In genomic region chr7:12458520-12459131, GRCh38 we compare ENCODE assay signal across 9 cellular contexts. TPM values are rescaled to one million over a fixed set of nuclear protein-coding genes. Genes with fewer than 3 reads are reported as not detected.
DNase-seq lines count a peak whose midpoint lies in the region; ATAC-seq, FAIRE-seq and TF ChIP-seq lines count a peak whose summit lies in the region.
"Had no signal": no experiment of that assay in that cellular context is flagged by ENCODE, and none has a peak within 500 bp of the region (broad histone marks: within the 10 kb centered on the region; RNA-seq: fewer than 3 reads in every experiment).

No MANE protein-coding gene starts in this region.

- H3K27me3 ChIP-seq in bronchial epithelial cell (ENCODE audit: control insufficient read depth, insufficient read depth, low read length) (no peaks in the 10 kb centered on the region), right lobe of liver (no peaks in the 10 kb centered on the region), vagina (no peaks in the 10 kb centered on the region)
- H3K27me3 ChIP-seq: BLaER1 had no signal

- DNase-seq in NCI-H510A treated with DMSO at 0.1 percent for 48 hours (lab: John Stamatoyannopoulos, UW) (peak; percentile 58), NCI-H510A (lab: John Stamatoyannopoulos, UW) (no peak), NCI-H69 (lab: John Stamatoyannopoulos, UW) (peak; percentile 77), bronchial epithelial cell (ENCODE audit: low read depth) (peak; percentile 34), right lobe of liver (no peak), vagina (ENCODE audit: extremely low spot score in 2 of 2) (no peak)

- FAIRE-seq in bronchial epithelial cell (lab: Jason Lieb, UNC) = no peak

- TF ChIP-seq POLR2A in right lobe of liver (IDR thresholded peaks at IDR 0.05) (no peak), vagina (IDR thresholded peaks at IDR 0.05) (no peak)

- WGBS in right lobe of liver (ENCODE audit: insufficient coverage, low coverage, low lambda C conversion rate, missing lambda C conversion rate) = 17% methylated on average over 4 of the region's 4 CpGs

- ATAC-seq in GM21515 (IDR thresholded peaks at IDR 0.05; ENCODE audit: unreplicated experiment) (peak; percentile 96), HG03558 (IDR thresholded peaks at IDR 0.05; ENCODE audit: extremely low read depth, unreplicated experiment) (peak; percentile 92), right lobe of liver (peak; percentile 79 to 86 (median 85))

- TF ChIP-seq CTCF in bronchial epithelial cell (IDR thresholded peaks at IDR 0.05; ENCODE audit: insufficient read depth, low read length, severe bottlenecking) (peak; percentile 62), right lobe of liver (IDR thresholded peaks at IDR 0.05) (peak; percentile 60 to 74 (median 64)), vagina (IDR thresholded peaks at IDR 0.05) (peak in 1 of 3 experiments; percentile 30)

- no peak overlapping the region for H3K4me3 ChIP-seq in bronchial epithelial cell (ENCODE audit: low read depth, low read length)
- H3K4me3 ChIP-seq in right lobe of liver = no peak overlapping the region
- H3K4me3 ChIP-seq in vagina = no peak overlapping the region
- H3K4me3 ChIP-seq: BLaER1 had no signal

- intact Hi-C loops in right lobe of liver (cut with DNase I) (no loop called here), vagina (cut with DNase I) (no loop called here)

- H3K36me3 ChIP-seq in bronchial epithelial cell (ENCODE audit: control insufficient read depth, insufficient read depth, low read length) = no peaks in the 10 kb centered on the region
- no peaks in the 10 kb centered on the region for H3K36me3 ChIP-seq in right lobe of liver
- no peaks in the 10 kb centered on the region for H3K36me3 ChIP-seq in vagina
- H3K36me3 ChIP-seq: BLaER1 had no signal

- H3K4me1 ChIP-seq in right lobe of liver (no peaks in the 10 kb centered on the region), vagina (no peaks in the 10 kb centered on the region)
- H3K4me1 ChIP-seq: BLaER1 had no signal

- H3K9me3 ChIP-seq in right lobe of liver = no peaks in the 10 kb centered on the region
- no peaks in the 10 kb centered on the region for H3K9me3 ChIP-seq in vagina
- H3K9me3 ChIP-seq: BLaER1 had no signal

- no peak overlapping the region for H3K27ac ChIP-seq in right lobe of liver
- H3K27ac ChIP-seq in vagina = no peak overlapping the region
- H3K27ac ChIP-seq: BLaER1 had no signal

RNA-seq across cellular contexts. Expression of gene VWDE, which starts 55.0 kb away (rescaled TPM):
- total RNA-seq in bronchial epithelial cell (1.1 and 3.6 TPM in 2 replicates), right lobe of liver (under 1 TPM in 3 of 6 experiments, not detected in 3; 0.24 to 0.42 (median 0.38) TPM), vagina (2.9 TPM)

Comparison
In these comparisons a context has a peak if more than half of its experiments do, and no peak if none do; other contexts are left out.
1. DNase-seq: peak in NCI-H510A treated with DMSO at 0.1 percent for 48 hours (single experiment), NCI-H69 (single experiment) and bronchial epithelial cell (single experiment); none in NCI-H510A (single experiment), right lobe of liver (0 of 3) and vagina (0 of 2).
2. Peak in every context shown above with its lines, with median percentiles within 50 percentile points of each other: ATAC-seq.